Comparison of ENCODE assay signal across 1 cellular context in genomic region chr14:61644834-61645233, GRCh38.
TF ChIP-seq lines count a peak whose summit lies in the region.

No MANE protein-coding gene starts in this region.

TF ChIP-seq in GM23338, 12 proteins besides CTCF, POLR2A, EP300 and RAD21 (continued from another document):
- TF ChIP-seq REST (IDR thresholded peaks at IDR 0.05; ENCODE audit: unreplicated experiment) (no peak), ZNF114 (CRISPR knock-in tag; IDR thresholded peaks at IDR 0.05) (no peak), ZNF331 (CRISPR knock-in tag; IDR thresholded peaks at IDR 0.05; ENCODE audit: low read depth) (no peak), EZH2phosphoT487 (IDR thresholded peaks at IDR 0.05; ENCODE audit: unreplicated experiment) (no peak), POLR2AphosphoS5 (IDR thresholded peaks at IDR 0.05; ENCODE audit: low read depth) (no peak)
